In genomic region chr3:11509175-11510000, GRCh38 we compare ENCODE assay signal across 8 cellular contexts.
A peak's percentile ranks its signal among the peaks of the same experiment; 100 is the strongest.
DNase-seq lines count a peak whose midpoint lies in the region; ATAC-seq and TF ChIP-seq lines count a peak whose summit lies in the region.

No MANE protein-coding gene starts in this region.

- H2BK15ac ChIP-seq in neuronal stem cell (ENCODE audit: low read length), result no peak overlapping the region

- H2BK120ac ChIP-seq in neuronal stem cell (ENCODE audit: low read depth, low read length), result no peak overlapping the region

- H2AFZ ChIP-seq in neuronal stem cell (ENCODE audit: low read length), result peak overlapping the region; percentile 66

- no peak for ATAC-seq in stimulated activated memory B cell treated with anti-CD40 and anti-IgM and Interleukin-4, amounts not matched to agents 10 μg/mL and 1 μg/mL and 100 μg/mL, for 72 hours

- H3K27me3 Mint-ChIP-seq in stimulated activated memory B cell treated with anti-CD40 and anti-IgM and Interleukin-4, amounts not matched to agents 10 μg/mL and 1 μg/mL and 100 μg/mL, for 72 hours, result no peaks in the 10 kb centered on the region

- no peak overlapping the region for H2AK5ac ChIP-seq in neuronal stem cell (ENCODE audit: low read depth, low read length)

- H3K14ac ChIP-seq in neuronal stem cell (ENCODE audit: low read length), result no peak overlapping the region

- no peak overlapping the region for H3K4ac ChIP-seq in neuronal stem cell (ENCODE audit: low read length)

- H3K9me3 Mint-ChIP-seq in stimulated activated memory B cell treated with anti-CD40 and anti-IgM and Interleukin-4, amounts not matched to agents 10 μg/mL and 1 μg/mL and 100 μg/mL, for 72 hours, result no peaks in the 10 kb centered on the region

- no peaks in the 10 kb centered on the region for H3K4me1 Mint-ChIP-seq in stimulated activated memory B cell treated with anti-CD40 and anti-IgM and Interleukin-4, amounts not matched to agents 10 μg/mL and 1 μg/mL and 100 μg/mL, for 72 hours

- no peak overlapping the region for H4K8ac ChIP-seq in neuronal stem cell (ENCODE audit: low read depth, low read length)

- H3K4me1 ChIP-seq in neuronal stem cell (ENCODE audit: control insufficient read depth in 2 of 2, insufficient read depth in 1 of 2, low read depth in 1 of 2, low read length in 2 of 2), result peaks cover 12 to 21% of the 10 kb centered on the region in 2 donors

- H3K9ac ChIP-seq in neuronal stem cell (ENCODE audit: low read depth, low read length, poor library complexity), result no peak overlapping the region

- peaks cover 29% of the 10 kb centered on the region for H3K36me3 Mint-ChIP-seq in stimulated activated memory B cell treated with anti-CD40 and anti-IgM and Interleukin-4, amounts not matched to agents 10 μg/mL and 1 μg/mL and 100 μg/mL, for 72 hours

- no peak overlapping the region for H3K4me3 ChIP-seq in fibroblast of pulmonary artery (replicated peaks; ENCODE audit: low read depth, low read length)
- H3K4me3 ChIP-seq in neuronal stem cell (ENCODE audit: low read length in 2 of 2), result no peak overlapping the region

- H3K27ac Mint-ChIP-seq in stimulated activated memory B cell treated with anti-CD40 and anti-IgM and Interleukin-4, amounts not matched to agents 10 μg/mL and 1 μg/mL and 100 μg/mL, for 72 hours, result no peak overlapping the region

- H3K27me3 ChIP-seq in neuronal stem cell (ENCODE audit: control insufficient read depth in 3 of 3, insufficient read depth in 3 of 3, low read depth in 1 of 3, low read length in 3 of 3), result no peaks in the 10 kb centered on the region

- no CpG with 5 or more reads among the region's 9 CpGs for WGBS in neuronal stem cell (ENCODE audit: extremely low coverage in 2 of 2, insufficient read length in 2 of 2, insufficient replicate concordance in 1 of 2), 2 donors

- H2BK5ac ChIP-seq in neuronal stem cell (ENCODE audit: low read length), result no peak overlapping the region

- peak; percentile 95 for DNase-seq in HCEC 1CT
- peak; percentile 90 for DNase-seq in fibroblast of pulmonary artery (ENCODE audit: low read depth)
- DNase-seq in neuronal stem cell (ENCODE audit: low spot score), result no peak
- no peak for DNase-seq in DMS53 (lab: John Stamatoyannopoulos, UW)
- DNase-seq in GOT3 (lab: John Stamatoyannopoulos, UW), result no peak
- DNase-seq in NCI-H1436 treated with DMSO at 0.1 percent for 48 hours (lab: John Stamatoyannopoulos, UW), result no peak

- no peaks in the 10 kb centered on the region for H3K9me3 ChIP-seq in neuronal stem cell (replicated peaks in 1 of 2; ENCODE audit: control insufficient read depth in 2 of 2, insufficient read depth in 1 of 2, low read depth in 1 of 2, low read length in 2 of 2)

- no peak overlapping the region for H4K91ac ChIP-seq in neuronal stem cell (ENCODE audit: low read depth, low read length, poor library complexity)

- peak; percentile 15 for TF ChIP-seq CTCF in fibroblast of pulmonary artery (IDR thresholded peaks at IDR 0.05; ENCODE audit: low read length, missing control alignments)

- no peak overlapping the region for H3K23ac ChIP-seq in neuronal stem cell (ENCODE audit: low read depth, low read length, poor library complexity)

- no peak overlapping the region for H2BK12ac ChIP-seq in neuronal stem cell (ENCODE audit: low read length)

- no peak overlapping the region for H3K4me2 ChIP-seq in neuronal stem cell (ENCODE audit: insufficient read depth, low read length, poor library complexity, severe bottlenecking)

- no peaks in the 10 kb centered on the region for H3K79me1 ChIP-seq in neuronal stem cell (ENCODE audit: low read depth, low read length)

- no peak overlapping the region for H3K18ac ChIP-seq in neuronal stem cell (ENCODE audit: low read length)

- H3K36me3 ChIP-seq in neuronal stem cell (replicated peaks in 1 of 2; ENCODE audit: control insufficient read depth in 2 of 2, insufficient read depth in 2 of 2, low read length in 2 of 2), result no peaks in the 10 kb centered on the region

- H3K4me3 Mint-ChIP-seq in stimulated activated memory B cell treated with anti-CD40 and anti-IgM and Interleukin-4, amounts not matched to agents 10 μg/mL and 1 μg/mL and 100 μg/mL, for 72 hours, result no peak overlapping the region

- H3K27ac ChIP-seq in neuronal stem cell (replicated peaks; ENCODE audit: low read length), result peak overlapping the region; percentile 61

TF ChIP-seq in PFSK-1, 5 proteins besides CTCF, POLR2A, EP300 and RAD21:
- TF ChIP-seq POLR2AphosphoS5 (IDR thresholded peaks at IDR 0.05; ENCODE audit: low read depth, low read length) (no peak), SIN3A (IDR thresholded peaks at IDR 0.05; ENCODE audit: borderline replicate concordance, insufficient read depth, low read length) (peak; percentile 63; the same call in 1 of the 2 replicates), TAF1 (IDR thresholded peaks at IDR 0.05; ENCODE audit: borderline replicate concordance, insufficient read depth, low read length) (no peak)

Comparison
In these comparisons a context has a peak if more than half of its experiments do, and no peak if none do; other contexts are left out.
1. DNase-seq: peak in HCEC 1CT (single experiment) and fibroblast of pulmonary artery (single experiment); none in neuronal stem cell (single experiment), DMS53 (single experiment), GOT3 (single experiment) and NCI-H1436 treated with DMSO at 0.1 percent for 48 hours (single experiment).